Comparison of ENCODE assay signal across 7 cellular contexts in genomic region chr9:121991305-121991661, GRCh38.
"Had no signal": no experiment of that assay in that cellular context is flagged by ENCODE, and none has a peak within 500 bp of the region (broad histone marks: within the 10 kb centered on the region; RNA-seq: fewer than 3 reads in every experiment).

No MANE protein-coding gene starts in this region.

- H2AFZ ChIP-seq: GM23338 had no signal

- H3K4me3 ChIP-seq: GM23338 had no signal

- H3K4me2 ChIP-seq: GM23338 had no signal

- DNase-seq: H9, HCEC 1CT, KBM-7 had no signal

- ATAC-seq: GM23338 had no signal

- FAIRE-seq: H1, H54, HTR-8/SVneo had no signal
